In genomic region chr3:4818164-4818563, GRCh38 we compare ENCODE assay signal across 16 cellular contexts.
"Had no signal": no experiment of that assay in that cellular context is flagged by ENCODE, and none has a peak within 500 bp of the region (broad histone marks: within the 10 kb centered on the region; RNA-seq: fewer than 3 reads in every experiment).

No MANE protein-coding gene starts in this region.

- H3K4me3 ChIP-seq: ovary, thyroid gland had no signal

- H3K27ac ChIP-seq: epithelial cell of prostate, ovary, thyroid gland had no signal

- H3K9me3 ChIP-seq: ovary, thyroid gland had no signal

- H3K4me3 Mint-ChIP-seq: activated CD4-positive, alpha-beta T cell treated with anti-CD3 and anti-CD28 coated beads, Interleukin-2, amount 10 ng/mL, durations not matched to agents 7 days and 5 days; dendritic cell treated with granulocyte-macrophage colony-stimulating factor and Interleukin-4, amounts not matched to agents 40 ng/mL and 50 ng/mL, for 4 days; WTC11 had no signal

- H3K27me3 Mint-ChIP-seq: activated CD4-positive, alpha-beta T cell treated with anti-CD3 and anti-CD28 coated beads, Interleukin-2, amount 10 ng/mL, durations not matched to agents 7 days and 5 days; dendritic cell treated with granulocyte-macrophage colony-stimulating factor and Interleukin-4, amounts not matched to agents 40 ng/mL and 50 ng/mL, for 4 days had no signal

- H3K27me3 ChIP-seq: ovary, thyroid gland had no signal

- FAIRE-seq: astrocyte, bronchial epithelial cell, urothelium cell line had no signal

- ATAC-seq: sciatic nerve, WTC11 had no signal

- H3K36me3 ChIP-seq: ovary had no signal

- DNase-seq: activated CD4-positive, alpha-beta T cell treated with anti-CD3 and anti-CD28 coated beads, Interleukin-2, amount 10 ng/mL, durations not matched to agents 7 days and 5 days; activated gamma-delta T cell treated with Interleukin-2 at 50 U/mL for 16 hours; activated T-cell treated with anti-CD3 and anti-CD28 coated beads for 4 hours; effector memory CD4-positive, alpha-beta T cell; foreskin melanocyte; head of caudate nucleus; ovary; stimulated activated CD4-positive, alpha-beta T cell treated with anti-CD3 and anti-CD28 coated beads, Interleukin-1b, Interleukin-23, amount 100 ng/mL, for 48 hours; thyroid gland had no signal

- H3K27ac Mint-ChIP-seq: activated CD4-positive, alpha-beta T cell treated with anti-CD3 and anti-CD28 coated beads, Interleukin-2, amount 10 ng/mL, durations not matched to agents 7 days and 5 days; dendritic cell treated with granulocyte-macrophage colony-stimulating factor and Interleukin-4, amounts not matched to agents 40 ng/mL and 50 ng/mL, for 4 days; WTC11 had no signal
